10 cellular contexts compared by ENCODE assay signal in genomic region chr14:58430156-58430555, GRCh38. TPM values are rescaled to one million over a fixed set of nuclear protein-coding genes. Genes with fewer than 3 reads are reported as not detected.
DNase-seq lines count a peak whose midpoint lies in the region; ATAC-seq lines count a peak whose summit lies in the region.
"Had no signal": no experiment of that assay in that cellular context is flagged by ENCODE, and none has a peak within 500 bp of the region (broad histone marks: within the 10 kb centered on the region; RNA-seq: fewer than 3 reads in every experiment).

No MANE protein-coding gene starts in this region.

- DNase-seq in HCEC 1CT (peak; percentile 35), immature natural killer cell (no peak), DMS153 (lab: John Stamatoyannopoulos, UW) (no peak), activated gamma-delta T cell (lab: John Stamatoyannopoulos, UW) (no peak)
- no peak for DNase-seq in CD4-positive, alpha-beta memory T cell
- DNase-seq: left colon, testis had no signal

- no peaks in the 10 kb centered on the region for H3K9me3 ChIP-seq in BLaER1 treated with 17β-estradiol and CSF1 and Interleukin-3, amounts not matched to agents 10 nM and 100 nM (replicated peaks in 1 of 11)
- H3K9me3 ChIP-seq in CD4-positive, alpha-beta memory T cell (ENCODE audit: control insufficient read depth in 1 of 2, low read length in 2 of 2): no peaks in the 10 kb centered on the region
- H3K9me3 ChIP-seq: testis had no signal

- peak overlapping the region in 3 of 11 experiments; percentile 12 to 94 (median 40); a peak in 5 of 22 replicates for H3K9ac ChIP-seq in BLaER1 treated with 17β-estradiol and CSF1 and Interleukin-3, amounts not matched to agents 10 nM and 100 nM

- CTCF ChIA-PET in CD4-positive, alpha-beta memory T cell (lab: Charles Lee; ENCODE audit: partially characterized antibody): interaction anchor here (0.7 to 1.6 kb wide), 2 partner anchors 34 to 1016 kb away, joined by 3 to 10 read pairs; no protein-coding TSS in a partner anchor

- H3K36me3 Mint-ChIP-seq in activated naive CD8-positive, alpha-beta T cell: peaks cover 7% of the 10 kb centered on the region
- peaks cover 12 to 24% (median 14%) of the 10 kb centered on the region in 3 donors for H3K36me3 Mint-ChIP-seq in immature natural killer cell
- peaks cover 24 to 41% of the 10 kb centered on the region in 2 donors for H3K36me3 Mint-ChIP-seq in CD4-positive, alpha-beta memory T cell

- no peak overlapping the region for H3K27ac ChIP-seq in BLaER1 treated with 17β-estradiol and CSF1 and Interleukin-3, amounts not matched to agents 10 nM and 100 nM
- H3K27ac ChIP-seq in CD4-positive, alpha-beta memory T cell (ENCODE audit: low read depth, low read length): no peak overlapping the region
- H3K27ac ChIP-seq: testis had no signal

- peak overlapping the region in 9 of 11 experiments; percentile 9 to 98 (median 83); a peak in 14 of 22 replicates for H3K4me2 ChIP-seq in BLaER1 treated with 17β-estradiol and CSF1 and Interleukin-3, amounts not matched to agents 10 nM and 100 nM

- peak overlapping the region; percentile 68 for H3K4me3 Mint-ChIP-seq in activated naive CD8-positive, alpha-beta T cell
- H3K4me3 Mint-ChIP-seq in immature natural killer cell: peak overlapping the region in 1 of 5 donors; percentile 44
- peak overlapping the region in 3 of 8 donors; percentile 32 to 70 (median 50) for H3K4me3 Mint-ChIP-seq in CD4-positive, alpha-beta memory T cell

- intact Hi-C loops in CD4-positive, alpha-beta memory T cell (cut with micrococcal nuclease): no loop called here

- no peaks in the 10 kb centered on the region for H3K9me3 Mint-ChIP-seq in activated naive CD8-positive, alpha-beta T cell (ENCODE audit: low read depth)
- H3K9me3 Mint-ChIP-seq in immature natural killer cell: peaks cover 0 to 2% (median 0%) of the 10 kb centered on the region in 6 donors
- H3K9me3 Mint-ChIP-seq in CD4-positive, alpha-beta memory T cell: peaks cover 0 to 4% (median 0%) of the 10 kb centered on the region in 8 donors

- peaks cover 44% of the 10 kb centered on the region for H3K4me1 Mint-ChIP-seq in activated naive CD8-positive, alpha-beta T cell (ENCODE audit: low read depth)
- peaks cover 32 to 43% of the 10 kb centered on the region in 2 donors for H3K4me1 Mint-ChIP-seq in immature natural killer cell
- H3K4me1 Mint-ChIP-seq in CD4-positive, alpha-beta memory T cell: peaks cover 18 to 55% (median 33%) of the 10 kb centered on the region in 4 donors

- H3K4me1 ChIP-seq in BLaER1 treated with 17β-estradiol and CSF1 and Interleukin-3, amounts not matched to agents 10 nM and 100 nM: peaks cover 23 to 35% (median 32%) of the 10 kb centered on the region in 10 experiments
- peaks cover 39% of the 10 kb centered on the region for H3K4me1 ChIP-seq in CD4-positive, alpha-beta memory T cell (ENCODE audit: insufficient read depth, low read length)

- no peak overlapping the region; a peak in 1 of 20 replicates for H3K4me3 ChIP-seq in BLaER1 treated with 17β-estradiol and CSF1 and Interleukin-3, amounts not matched to agents 10 nM and 100 nM
- no peak overlapping the region for H3K4me3 ChIP-seq in CD4-positive, alpha-beta memory T cell (ENCODE audit: low read length in 2 of 2)
- H3K4me3 ChIP-seq: testis had no signal

- H3K36me3 ChIP-seq in BLaER1 treated with 17β-estradiol and CSF1 and Interleukin-3, amounts not matched to agents 10 nM and 100 nM: peaks cover 25 to 60% (median 44%) of the 10 kb centered on the region in 11 experiments; a peak in 21 of 22 replicates
- H3K36me3 ChIP-seq in CD4-positive, alpha-beta memory T cell (ENCODE audit: insufficient read depth, low read length): peaks cover 18% of the 10 kb centered on the region

- H3K27me3 Mint-ChIP-seq in activated naive CD8-positive, alpha-beta T cell: no peaks in the 10 kb centered on the region
- peaks cover 8 to 18% (median 16%) of the 10 kb centered on the region in 3 donors for H3K27me3 Mint-ChIP-seq in immature natural killer cell (ENCODE audit: low read depth in 3 of 3)
- H3K27me3 Mint-ChIP-seq in CD4-positive, alpha-beta memory T cell: peaks cover 0 to 2% of the 10 kb centered on the region in 2 donors

- ATAC-seq in HG03521 (IDR thresholded peaks at IDR 0.05; ENCODE audit: unreplicated experiment): no peak
- ATAC-seq: left colon had no signal

- H3K27me3 ChIP-seq in BLaER1 treated with 17β-estradiol and CSF1 and Interleukin-3, amounts not matched to agents 10 nM and 100 nM: no peaks in the 10 kb centered on the region
- H3K27me3 ChIP-seq in CD4-positive, alpha-beta memory T cell (ENCODE audit: insufficient read depth, low read length): no peaks in the 10 kb centered on the region
- H3K27me3 ChIP-seq: testis had no signal

- H3K27ac Mint-ChIP-seq in activated naive CD8-positive, alpha-beta T cell: peak overlapping the region; percentile 24
- peak overlapping the region in 4 of 6 donors; percentile 14 to 99 (median 38) for H3K27ac Mint-ChIP-seq in immature natural killer cell
- peak overlapping the region in 2 of 7 donors; percentile 51 to 94 for H3K27ac Mint-ChIP-seq in CD4-positive, alpha-beta memory T cell

- POLR2A ChIA-PET in CD4-positive, alpha-beta memory T cell (lab: Charles Lee; ENCODE audit: partially characterized antibody): interaction anchor here (1.1 kb wide), 1 partner anchor 132 kb away, joined by 3 read pairs; the partner anchor contains the start of gene ARID4A

- no peaks in the 10 kb centered on the region for H4K20me1 ChIP-seq in BLaER1 treated with 17β-estradiol and CSF1 and Interleukin-3, amounts not matched to agents 10 nM and 100 nM

RNA-seq across cellular contexts. Expression of gene KIAA0586, which starts 2.6 kb away (rescaled TPM):
- polyA plus RNA-seq in immature natural killer cell: 10 to 100 TPM in 2 of 3 donors, 1 to 10 TPM in 1; 5.4 to 26.4 (median 10.1) TPM
- 10 to 100 TPM; 43.3 to 48.2 TPM for total RNA-seq in CD4-positive, alpha-beta memory T cell
- polyA plus RNA-seq in CD4-positive, alpha-beta memory T cell: 10 to 100 TPM; 13.7 to 24.8 TPM

RNA-seq across cellular contexts. Expression of gene TIMM9, which starts 2.8 kb away (rescaled TPM):
- polyA plus RNA-seq in immature natural killer cell: 10 to 100 TPM; 21.0 to 51.8 (median 48.8) TPM
- 10 to 100 TPM; 28.0 to 28.3 TPM for total RNA-seq in CD4-positive, alpha-beta memory T cell
- 10 to 100 TPM; 41.5 to 51.9 TPM for polyA plus RNA-seq in CD4-positive, alpha-beta memory T cell

RNA-seq across cellular contexts. Expression of gene TOMM20L, which starts 34.4 kb away (rescaled TPM):
- 1 to 10 TPM in 1 of 3 donors, not detected in 2; 3.7 TPM for polyA plus RNA-seq in immature natural killer cell
- total RNA-seq in CD4-positive, alpha-beta memory T cell: not detected
- polyA plus RNA-seq in CD4-positive, alpha-beta memory T cell: not detected
